In genomic region chr1:30423570-30423969, GRCh38 we compare ENCODE assay signal across 17 cellular contexts.
DNase-seq lines count a peak whose midpoint lies in the region; ATAC-seq and TF ChIP-seq lines count a peak whose summit lies in the region.
"Had no signal": no experiment of that assay in that cellular context is flagged by ENCODE, and none has a peak within 500 bp of the region (broad histone marks: within the 10 kb centered on the region; RNA-seq: fewer than 3 reads in every experiment).

No MANE protein-coding gene starts in this region.

- peaks cover 4% of the 10 kb centered on the region for H3K9me3 ChIP-seq in RWPE2 (ENCODE audit: severe bottlenecking)
- H3K9me3 ChIP-seq: BE2C had no signal

- H3K4me1 ChIP-seq in RWPE2 (ENCODE audit: insufficient read depth, poor library complexity, severe bottlenecking) (peaks cover 4% of the 10 kb centered on the region), mesendoderm (ENCODE audit: control insufficient read depth, low read depth, low read length) (peaks cover 1% of the 10 kb centered on the region)
- H3K4me1 ChIP-seq: BE2C had no signal

- H3K4me2 ChIP-seq in mesendoderm (ENCODE audit: low read length): no peak overlapping the region
- H3K4me2 ChIP-seq: GM23338 had no signal

- no peak overlapping the region for H2AK5ac ChIP-seq in mesendoderm (ENCODE audit: low read length)

- H3K36me3 ChIP-seq in RWPE2 (ENCODE audit: low read depth): no peaks in the 10 kb centered on the region
- no peaks in the 10 kb centered on the region for H3K36me3 ChIP-seq in mesendoderm (ENCODE audit: control insufficient read depth, insufficient read depth, low read length)
- H3K36me3 ChIP-seq: BE2C had no signal

- H3K27me3 Mint-ChIP-seq in type B pancreatic cell: peaks cover 4% of the 10 kb centered on the region

- H3K27ac Mint-ChIP-seq in type B pancreatic cell: no peak overlapping the region
- H3K27ac Mint-ChIP-seq: CD4-positive, alpha-beta memory T cell; GM23338 had no signal

- H3K4me3 ChIP-seq in RWPE2 (ENCODE audit: severe bottlenecking) (no peak overlapping the region), mesendoderm (ENCODE audit: low read length) (no peak overlapping the region)
- H3K4me3 ChIP-seq: GM23338 had no signal

- H2BK120ac ChIP-seq in mesendoderm (ENCODE audit: low read depth, low read length): no peak overlapping the region

- no peak overlapping the region for H3K23ac ChIP-seq in mesendoderm (ENCODE audit: low read length)

- DNase-seq in activated effector memory CD4-positive, alpha-beta T cell treated with anti-CD3 and anti-CD28 coated beads, Interleukin-2, amount 50 U/mL, for 16 hours: peak; percentile 38
- no peak for DNase-seq in activated effector memory CD4-positive, alpha-beta T cell treated with Interleukin-2 at 50 U/mL for 16 hours
- DNase-seq in RWPE2 (ENCODE audit: low spot score) (peak; percentile 5), islet precursor cell (peak; percentile 25), type B pancreatic cell (ENCODE audit: extremely low spot score, unreplicated experiment) (peak; percentile 45), NCI-H82 (lab: John Stamatoyannopoulos, UW) (no peak), mesendoderm (no peak)
- DNase-seq in activated naive CD4-positive, alpha-beta T cell treated with Interleukin-2 at 50 U/mL for 16 hours: no peak
- DNase-seq: BE2C; CD4-positive, alpha-beta memory T cell; DMS153; DMS79 treated with DMSO at 0.1 percent for 48 hours; EL; H7 had no signal

- no peak overlapping the region for H4K5ac ChIP-seq in mesendoderm (ENCODE audit: low read length)

- no peaks in the 10 kb centered on the region for H3K79me1 ChIP-seq in mesendoderm (ENCODE audit: low read length)

- H3K18ac ChIP-seq in mesendoderm (ENCODE audit: low read length): no peak overlapping the region

- no peak for ATAC-seq in RWPE2 (ENCODE audit: low read depth)
- ATAC-seq: GM23338, HepG2 had no signal

- no peaks in the 10 kb centered on the region for H3K79me2 ChIP-seq in mesendoderm (ENCODE audit: control insufficient read depth, insufficient read depth, low read length)

- no peak overlapping the region for H3K27ac ChIP-seq in RWPE2 (ENCODE audit: poor library complexity, severe bottlenecking)
- H3K27ac ChIP-seq in mesendoderm (ENCODE audit: low read depth, low read length): no peak overlapping the region
- H3K27ac ChIP-seq: C4-2B had no signal

- peaks cover under 1% of the 10 kb centered on the region for H3K4me1 Mint-ChIP-seq in type B pancreatic cell (ENCODE audit: unreplicated experiment)
- H3K4me1 Mint-ChIP-seq: CD4-positive, alpha-beta memory T cell had no signal

- H3K56ac ChIP-seq in mesendoderm (ENCODE audit: low read length): no peak overlapping the region

- no peaks in the 10 kb centered on the region for H3K9me3 Mint-ChIP-seq in type B pancreatic cell
- H3K9me3 Mint-ChIP-seq: GM23338 had no signal

- no peak overlapping the region for H3K9ac ChIP-seq in mesendoderm (ENCODE audit: low read length)

- no peak overlapping the region for H3K4me3 Mint-ChIP-seq in type B pancreatic cell
- H3K4me3 Mint-ChIP-seq: CD4-positive, alpha-beta memory T cell; GM23338 had no signal

- TF ChIP-seq CTCF in RWPE2 (IDR thresholded peaks at IDR 0.05; ENCODE audit: poor library complexity, severe bottlenecking) (no peak), type B pancreatic cell (conservative IDR thresholded peaks at IDR 0.05) (no peak)

- WGBS in mesendoderm (ENCODE audit: extremely low coverage, insufficient coverage, low lambda C conversion rate): no CpG with 5 or more reads among the region's 3 CpGs

- H2BK5ac ChIP-seq in mesendoderm (ENCODE audit: low read length): no peak overlapping the region

- no peak overlapping the region for H4K8ac ChIP-seq in mesendoderm (ENCODE audit: low read depth, low read length)

- H3K36me3 Mint-ChIP-seq in type B pancreatic cell: no peaks in the 10 kb centered on the region
- H3K36me3 Mint-ChIP-seq: CD4-positive, alpha-beta memory T cell had no signal

- no peak overlapping the region for H3K4ac ChIP-seq in mesendoderm (ENCODE audit: low read depth, low read length)

- peaks cover 7% of the 10 kb centered on the region for H3K27me3 ChIP-seq in RWPE2 (ENCODE audit: insufficient read depth, poor library complexity, severe bottlenecking)
- no peaks in the 10 kb centered on the region for H3K27me3 ChIP-seq in mesendoderm (ENCODE audit: insufficient read depth, low read length, poor library complexity)
- H3K27me3 ChIP-seq: BE2C had no signal

- H2BK15ac ChIP-seq in mesendoderm (replicated peaks; ENCODE audit: low read depth): no peak overlapping the region

Comparison
In these comparisons a context has a peak if more than half of its experiments do, and no peak if none do; other contexts are left out.
1. DNase-seq: peak in activated effector memory CD4-positive, alpha-beta T cell treated with anti-CD3 and anti-CD28 coated beads, Interleukin-2, amount 50 U/mL, for 16 hours (single experiment), RWPE2 (single experiment), islet precursor cell (single experiment) and type B pancreatic cell (single experiment); none in activated effector memory CD4-positive, alpha-beta T cell treated with Interleukin-2 at 50 U/mL for 16 hours (single experiment), activated naive CD4-positive, alpha-beta T cell treated with Interleukin-2 at 50 U/mL for 16 hours (single experiment), NCI-H82 (single experiment) and mesendoderm (single experiment).